In genomic region chr7:150668472-150668911, GRCh38 we compare ENCODE assay signal across 10 cellular contexts. TPM values are rescaled to one million over a fixed set of nuclear protein-coding genes. Genes with fewer than 3 reads are reported as not detected.
A peak's percentile ranks its signal among the peaks of the same experiment; 100 is the strongest.
DNase-seq lines count a peak whose midpoint lies in the region; ATAC-seq and TF ChIP-seq lines count a peak whose summit lies in the region.
"Had no signal": no experiment of that assay in that cellular context is flagged by ENCODE, and none has a peak within 500 bp of the region (broad histone marks: within the 10 kb centered on the region; RNA-seq: fewer than 3 reads in every experiment).

No MANE protein-coding gene starts in this region.

- TF ChIP-seq CTCF in transverse colon (IDR thresholded peaks at IDR 0.05) = no peak

- TF ChIP-seq POLR2A in transverse colon (IDR thresholded peaks at IDR 0.05) = no peak

- in situ Hi-C loops in transverse colon (cut with MboI; ENCODE audit: low pct_ligation_motif_present in 1 of 4, low pct_unique_long_range_greater_than_20kb in 1 of 4, low sequenced_read_pairs in 3 of 4) = no loop called here

- DNase-seq in NK-92 treated with Interleukin-12 subunit alpha and Interleukin-12 subunit beta, amount 100 ng/mL, for 24 hours (lab: John Stamatoyannopoulos, UW) = peak; percentile 83
- DNase-seq in NK-92 (lab: John Stamatoyannopoulos, UW; ENCODE audit: unreplicated experiment) = no peak
- peak; percentile 71 for DNase-seq in activated naive CD4-positive, alpha-beta T cell treated with Interleukin-2 at 50 U/mL for 16 hours
- DNase-seq in transverse colon = no peak
- no peak for DNase-seq in kidney tubule cell (ENCODE audit: low spot score)
- DNase-seq in posterior cingulate gyrus = no peak
- no peak for DNase-seq in RPMI8226

- intact Hi-C loops in transverse colon (cut with DNase I; ENCODE audit: low total_unique reads) (no loop called here), posterior cingulate gyrus (cut with DNase I) (no loop called here)

- WGBS in transverse colon (ENCODE audit: low coverage in 1 of 2), 2 donors = 65% methylated on average over 1 of the region's 1 CpG; no CpG with 5 or more reads in 1 of the 2 donors

- no peak overlapping the region for H3K4me3 ChIP-seq in transverse colon

- no peak for TF ChIP-seq EP300 in transverse colon (IDR thresholded peaks at IDR 0.05; ENCODE audit: low read depth)

- H3K36me3 ChIP-seq in transverse colon = no peaks in the 10 kb centered on the region

- peak; percentile 81 for ATAC-seq in HG03460 (IDR thresholded peaks at IDR 0.05; ENCODE audit: unreplicated experiment)

- H3K27ac ChIP-seq in transverse colon = peak overlapping the region in 3 of 4 donors; percentile 48 to 53 (median 48)
- H3K27ac ChIP-seq: 22Rv1 had no signal

- H3K9me3 ChIP-seq in transverse colon = no peaks in the 10 kb centered on the region

- H3K4me1 ChIP-seq in transverse colon = peaks cover 0 to 5% (median 0%) of the 10 kb centered on the region in 4 donors

- H3K27me3 ChIP-seq in transverse colon = no peaks in the 10 kb centered on the region

RNA-seq across cellular contexts. Expression of gene GIMAP2, which starts 17.0 kb away (rescaled TPM):
- 10 to 100 TPM in 1 of 4 donors, 1 to 10 TPM in 1, not detected in 2; 4.5 to 16.2 TPM for total RNA-seq in transverse colon

RNA-seq across cellular contexts. Expression of gene GIMAP6, which starts 36.3 kb away (rescaled TPM):
- 10 to 100 TPM in 1 of 4 donors, 1 to 10 TPM in 3; 2.2 to 11.7 (median 6.9) TPM for total RNA-seq in transverse colon

RNA-seq across cellular contexts. Expression of gene GIMAP1, which starts 47.9 kb away (rescaled TPM):
- total RNA-seq in transverse colon = 1 to 10 TPM in 3 of 4 donors, under 1 TPM in 1; 0.40 to 3.0 (median 1.8) TPM
- total RNA-seq: renal cortical epithelial cell had no signal

Comparison
In these comparisons a context has a peak if more than half of its experiments do, and no peak if none do; other contexts are left out.
1. DNase-seq: peak in NK-92 treated with Interleukin-12 subunit alpha and Interleukin-12 subunit beta, amount 100 ng/mL, for 24 hours (single experiment) and activated naive CD4-positive, alpha-beta T cell treated with Interleukin-2 at 50 U/mL for 16 hours (single experiment); none in NK-92 (single experiment), transverse colon (single experiment), kidney tubule cell (single experiment), posterior cingulate gyrus (0 of 10) and RPMI8226 (single experiment).